Comparison of ENCODE assay signal across 18 cellular contexts in the genomic region with DNA sequence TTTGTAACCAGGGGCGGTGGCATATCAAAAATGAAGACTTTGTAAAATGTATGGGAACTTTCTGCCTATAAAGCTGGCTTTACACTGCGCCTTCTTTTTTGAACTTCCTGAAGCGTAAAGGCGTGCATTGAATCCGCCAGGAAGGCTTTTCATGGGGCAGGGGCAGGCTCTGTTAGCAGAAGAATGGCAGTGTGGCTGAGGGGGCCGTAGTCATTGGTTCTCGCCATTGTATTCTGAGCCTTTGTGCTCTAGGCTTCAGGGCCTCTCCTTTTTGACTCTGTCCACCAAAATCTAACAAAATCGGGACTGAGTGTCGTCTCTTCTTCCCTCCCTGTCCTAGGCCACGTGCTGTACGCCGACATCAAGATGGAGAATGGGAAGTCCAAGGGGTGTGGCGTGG. TPM values are rescaled to one million over a fixed set of nuclear protein-coding genes. Genes with fewer than 3 reads are reported as not detected.
A peak's percentile ranks its signal among the peaks of the same experiment; 100 is the strongest.
DNase-seq lines count a peak whose midpoint lies in the region; ATAC-seq and TF ChIP-seq lines count a peak whose summit lies in the region.
"Had no signal": no experiment of that assay in that cellular context is flagged by ENCODE, and none has a peak within 500 bp of the region (broad histone marks: within the 10 kb centered on the region; RNA-seq: fewer than 3 reads in every experiment).

No MANE protein-coding gene starts in this region.

- H3K4me2 ChIP-seq in BLaER1 treated with 17β-estradiol and CSF1 and Interleukin-3, amounts not matched to agents 10 nM and 100 nM = peak overlapping the region; percentile 51 to 93 (median 82)

- CTCF ChIA-PET in HEK293 (lab: Yijun Ruan, JAX) = interaction anchor here (0.6 to 1.0 kb wide), 3 partner anchors 12 to 18 kb away, joined by 3 to 8 read pairs (median 5); no protein-coding TSS in a partner anchor

- peaks cover 60 to 94% (median 78%) of the 10 kb centered on the region in 11 experiments for H3K36me3 ChIP-seq in BLaER1 treated with 17β-estradiol and CSF1 and Interleukin-3, amounts not matched to agents 10 nM and 100 nM
- H3K36me3 ChIP-seq in HEK293 (ENCODE audit: control insufficient read depth in 2 of 2, insufficient read depth in 1 of 2, low read length in 2 of 2) = peaks cover 7 to 66% of the 10 kb centered on the region in 2 experiments; a peak in 2 of 3 replicates

- H3K27ac ChIP-seq in BLaER1 treated with 17β-estradiol and CSF1 and Interleukin-3, amounts not matched to agents 10 nM and 100 nM = peak overlapping the region; percentile 75 to 98 (median 96)
- no peak overlapping the region for H3K27ac ChIP-seq in HEK293 (ENCODE audit: extremely low read depth, low read depth, low read length)
- H3K27ac ChIP-seq: brain microvascular endothelial cell, psoas muscle, SJCRH30 had no signal

- H3K4me1 Mint-ChIP-seq in activated naive CD8-positive, alpha-beta T cell treated with anti-CD3 and anti-CD28 coated beads, Interleukin-2, amount 10 ng/mL, durations not matched to agents 7 days and 5 days = peaks cover 26% of the 10 kb centered on the region
- H3K4me1 Mint-ChIP-seq in naive thymus-derived CD8-positive, alpha-beta T cell = peaks cover 31 to 52% (median 41%) of the 10 kb centered on the region in 4 donors
- H3K4me1 Mint-ChIP-seq: mesothelial cell of epicardium had no signal

- H3K4me3 Mint-ChIP-seq in activated naive CD8-positive, alpha-beta T cell treated with anti-CD3 and anti-CD28 coated beads, Interleukin-2, amount 10 ng/mL, durations not matched to agents 7 days and 5 days = peak overlapping the region; percentile 68
- H3K4me3 Mint-ChIP-seq in naive thymus-derived CD8-positive, alpha-beta T cell = peak overlapping the region in 5 of 10 donors; percentile 66 to 86 (median 84)
- H3K4me3 Mint-ChIP-seq: mesothelial cell of epicardium had no signal

- no peaks in the 10 kb centered on the region for H3K27me3 ChIP-seq in BLaER1 treated with 17β-estradiol and CSF1 and Interleukin-3, amounts not matched to agents 10 nM and 100 nM
- H3K27me3 ChIP-seq: BE2C, brain microvascular endothelial cell, SJCRH30, transverse colon had no signal

- POLR2A ChIA-PET in HEK293 (lab: Yijun Ruan, JAX) = interaction anchor here (1.5 kb wide), 1 partner anchor 25 kb away, joined by 5 read pairs; a partner anchor contains a TSS
- POLR2A ChIA-PET in activated naive CD8-positive, alpha-beta T cell treated with anti-CD3 and anti-CD28 coated beads, Interleukin-2, amount 10 ng/mL, durations not matched to agents 7 days and 5 days (lab: Charles Lee) = interaction anchor here (0.9 to 2.7 kb wide), 6 partner anchors 8 to 98 kb away, joined by 3 to 24 read pairs (median 8); a partner anchor contains a TSS
- POLR2A ChIA-PET in naive thymus-derived CD8-positive, alpha-beta T cell (lab: Charles Lee) = interaction anchor here (2.2 to 4.3 kb wide), 5 partner anchors 18 to 91 kb away, joined by 16 to 69 read pairs (median 28); a partner anchor contains a TSS

- H3K36me3 Mint-ChIP-seq in activated naive CD8-positive, alpha-beta T cell treated with anti-CD3 and anti-CD28 coated beads, Interleukin-2, amount 10 ng/mL, durations not matched to agents 7 days and 5 days = peaks cover 40% of the 10 kb centered on the region
- peaks cover 5 to 65% (median 17%) of the 10 kb centered on the region in 3 donors for H3K36me3 Mint-ChIP-seq in naive thymus-derived CD8-positive, alpha-beta T cell

- DNase-seq in activated naive CD8-positive, alpha-beta T cell treated with anti-CD3 and anti-CD28 coated beads, Interleukin-2, amount 10 ng/mL, durations not matched to agents 7 days and 5 days = no peak
- no peak for DNase-seq in naive thymus-derived CD8-positive, alpha-beta T cell
- DNase-seq in EL (no peak), globus pallidus (ENCODE audit: low spot score) (no peak), GM03348 (ENCODE audit: low spot score) (no peak)
- DNase-seq: BE2C; brain microvascular endothelial cell; DND-41; effector memory CD4-positive, alpha-beta T cell; foreskin fibroblast; NCI-H1105; SJCRH30; transverse colon had no signal

- H3K9ac ChIP-seq in BLaER1 treated with 17β-estradiol and CSF1 and Interleukin-3, amounts not matched to agents 10 nM and 100 nM = peak overlapping the region; percentile 40 to 85 (median 81); a peak in 21 of 22 replicates

- H3K9me3 Mint-ChIP-seq in activated naive CD8-positive, alpha-beta T cell treated with anti-CD3 and anti-CD28 coated beads, Interleukin-2, amount 10 ng/mL, durations not matched to agents 7 days and 5 days = no peaks in the 10 kb centered on the region
- no peaks in the 10 kb centered on the region for H3K9me3 Mint-ChIP-seq in naive thymus-derived CD8-positive, alpha-beta T cell
- H3K9me3 Mint-ChIP-seq: mesothelial cell of epicardium had no signal

- ATAC-seq in activated naive CD8-positive, alpha-beta T cell treated with anti-CD3 and anti-CD28 coated beads, Interleukin-2, amount 10 ng/mL, durations not matched to agents 7 days and 5 days (ENCODE audit: low read depth) = no peak
- ATAC-seq in naive thymus-derived CD8-positive, alpha-beta T cell = no peak
- no peak for ATAC-seq in GM21619 (IDR thresholded peaks at IDR 0.05; ENCODE audit: unreplicated experiment)
- ATAC-seq: psoas muscle had no signal

- no peak overlapping the region for H3K4me3 ChIP-seq in BLaER1 treated with 17β-estradiol and CSF1 and Interleukin-3, amounts not matched to agents 10 nM and 100 nM
- no peak overlapping the region for H3K4me3 ChIP-seq in HEK293 (ENCODE audit: low read depth, low read length)
- H3K4me3 ChIP-seq: psoas muscle, SJCRH30, transverse colon had no signal

- H4K20me1 ChIP-seq in BLaER1 treated with 17β-estradiol and CSF1 and Interleukin-3, amounts not matched to agents 10 nM and 100 nM = peaks cover 0 to 40% (median 9%) of the 10 kb centered on the region in 11 experiments; a peak in 14 of 22 replicates

- peaks cover 0 to 7% (median 0%) of the 10 kb centered on the region in 11 experiments; a peak in 1 of 22 replicates for H3K9me3 ChIP-seq in BLaER1 treated with 17β-estradiol and CSF1 and Interleukin-3, amounts not matched to agents 10 nM and 100 nM (replicated peaks in 1 of 11)
- H3K9me3 ChIP-seq in HEK293 (ENCODE audit: control insufficient read depth, insufficient read depth, low read depth, low read length) = no peaks in the 10 kb centered on the region
- H3K9me3 ChIP-seq: BE2C, psoas muscle, SJCRH30, transverse colon had no signal

- TF ChIP-seq CTCF in HEK293 (tag by site-specific recombination; IDR thresholded peaks at IDR 0.05) = no peak

- peak overlapping the region; percentile 86 for H3K27ac Mint-ChIP-seq in activated naive CD8-positive, alpha-beta T cell treated with anti-CD3 and anti-CD28 coated beads, Interleukin-2, amount 10 ng/mL, durations not matched to agents 7 days and 5 days
- H3K27ac Mint-ChIP-seq in naive thymus-derived CD8-positive, alpha-beta T cell = peak overlapping the region; percentile 79 to 94 (median 92)
- H3K27ac Mint-ChIP-seq: mesothelial cell of epicardium had no signal

- H3K4me1 ChIP-seq in BLaER1 treated with 17β-estradiol and CSF1 and Interleukin-3, amounts not matched to agents 10 nM and 100 nM = peaks cover 40 to 100% (median 94%) of the 10 kb centered on the region in 10 experiments
- no peaks in the 10 kb centered on the region for H3K4me1 ChIP-seq in HEK293 (ENCODE audit: control insufficient read depth, insufficient read depth, low read length)
- H3K4me1 ChIP-seq: BE2C, psoas muscle, SJCRH30 had no signal

- no peaks in the 10 kb centered on the region for H3K27me3 Mint-ChIP-seq in activated naive CD8-positive, alpha-beta T cell treated with anti-CD3 and anti-CD28 coated beads, Interleukin-2, amount 10 ng/mL, durations not matched to agents 7 days and 5 days
- H3K27me3 Mint-ChIP-seq in naive thymus-derived CD8-positive, alpha-beta T cell = no peaks in the 10 kb centered on the region

TF ChIP-seq in HEK293, 187 proteins besides CTCF, POLR2A, EP300 and RAD21:
- TF ChIP-seq ZFHX2 (tag by site-specific recombination; conservative IDR thresholded peaks at IDR 0.05) (no peak), ZSCAN16 (tag by site-specific recombination; IDR thresholded peaks at IDR 0.05) (0 out of 2 replicates have a peak, but pooled peaks have one; percentile 37)

RNA-seq across cellular contexts. Expression of a gene that starts 14.1 kb away (rescaled TPM):
- 1 to 10 TPM; 2.3 to 2.5 TPM for total RNA-seq in activated naive CD8-positive, alpha-beta T cell treated with anti-CD3 and anti-CD28 coated beads, Interleukin-2, amount 10 ng/mL, durations not matched to agents 7 days and 5 days
- 1 to 10 TPM; 3.5 to 4.7 TPM for total RNA-seq in naive thymus-derived CD8-positive, alpha-beta T cell
- polyA plus RNA-seq in naive thymus-derived CD8-positive, alpha-beta T cell = under 1 TPM in 2 of 3 donors, not detected in 1; 0.07 to 0.20 TPM
- total RNA-seq: SJCRH30 had no signal

RNA-seq across cellular contexts. Expression of a gene that starts 25.6 kb away (rescaled TPM):
- total RNA-seq in activated naive CD8-positive, alpha-beta T cell treated with anti-CD3 and anti-CD28 coated beads, Interleukin-2, amount 10 ng/mL, durations not matched to agents 7 days and 5 days = 10 to 100 TPM; 38.2 to 40.5 TPM
- 10 to 100 TPM; 70.2 to 73.1 TPM for total RNA-seq in naive thymus-derived CD8-positive, alpha-beta T cell
- 10 to 100 TPM; 15.2 to 34.2 (median 27.7) TPM for polyA plus RNA-seq in naive thymus-derived CD8-positive, alpha-beta T cell

RNA-seq across cellular contexts. Expression of a gene that starts 43.6 kb away (rescaled TPM):
- 100 to 1,000 TPM; 188 to 198 TPM for total RNA-seq in activated naive CD8-positive, alpha-beta T cell treated with anti-CD3 and anti-CD28 coated beads, Interleukin-2, amount 10 ng/mL, durations not matched to agents 7 days and 5 days
- total RNA-seq in naive thymus-derived CD8-positive, alpha-beta T cell = 100 to 1,000 TPM; 207 to 227 TPM
- 100 to 1,000 TPM; 214 to 304 (median 217) TPM for polyA plus RNA-seq in naive thymus-derived CD8-positive, alpha-beta T cell
